ENCODE assay signal across 17 cellular contexts in genomic region chr16:19582050-19582784, GRCh38.
DNase-seq lines count a peak whose midpoint lies in the region; TF ChIP-seq lines count a peak whose summit lies in the region.
"Had no signal": no experiment of that assay in that cellular context is flagged by ENCODE, and none has a peak within 500 bp of the region (broad histone marks: within the 10 kb centered on the region; RNA-seq: fewer than 3 reads in every experiment).

No MANE protein-coding gene starts in this region.

- no peak overlapping the region for H3K4me3 ChIP-seq in LNCaP clone FGC (ENCODE audit: low read depth, low read length)
- H3K4me3 ChIP-seq: PC-9 had no signal

- peak; percentile 1 for DNase-seq in NCI-H345 (lab: John Stamatoyannopoulos, UW)
- DNase-seq in NCI-H345 treated with DMSO at 0.1 percent for 48 hours (lab: John Stamatoyannopoulos, UW; ENCODE audit: unreplicated experiment): no peak
- peak; percentile 68 for DNase-seq in LNCaP clone FGC (ENCODE audit: low read depth)
- DNase-seq in substantia nigra (lab: John Stamatoyannopoulos, UW): no peak
- no peak for DNase-seq in HK-2 (ENCODE audit: unreplicated experiment)
- no peak for DNase-seq in RWPE1 (ENCODE audit: low spot score)
- DNase-seq: Calu3; CD4-positive, alpha-beta memory T cell; DMS79 treated with DMSO at 0.1 percent for 48 hours; KG1; NCI-H1417; NCI-H1930; NCI-H2171; NCI-H446 treated with DMSO at 0.1 percent for 48 hours; NCI-H774; PC-9 had no signal

- H3K27ac ChIP-seq in cingulate gyrus (ENCODE audit: low read depth, low read length): peak overlapping the region; percentile 33
- H3K27ac ChIP-seq in substantia nigra (ENCODE audit: low read depth, low read length, poor library complexity, severe bottlenecking): peak overlapping the region; percentile 97
- H3K27ac ChIP-seq in RWPE1: no peak overlapping the region
- H3K27ac ChIP-seq: PC-9 had no signal

- POLR2A ChIA-PET in RWPE1 (lab: Yijun Ruan, JAX; ENCODE audit: low non-redundant PET): no interaction called here

- CTCF ChIA-PET in RWPE1 (lab: Yijun Ruan, JAX): interaction anchor here (0.6 kb wide), 1 partner anchor 25 kb away, joined by 4 read pairs; no protein-coding TSS in a partner anchor

- TF ChIP-seq CTCF in LNCaP clone FGC (IDR thresholded peaks at IDR 0.05; ENCODE audit: control insufficient read depth, extremely low read depth, insufficient read depth) (no peak), RWPE1 (conservative IDR thresholded peaks at IDR 0.05; ENCODE audit: low read depth) (no peak)

Comparison
In these comparisons a context has a peak if more than half of its experiments do, and no peak if none do; other contexts are left out.
1. DNase-seq: peak in NCI-H345 (single experiment) and LNCaP clone FGC (single experiment); none in NCI-H345 treated with DMSO at 0.1 percent for 48 hours (single experiment), substantia nigra (0 of 49), HK-2 (single experiment) and RWPE1 (single experiment).